In the genomic region with DNA sequence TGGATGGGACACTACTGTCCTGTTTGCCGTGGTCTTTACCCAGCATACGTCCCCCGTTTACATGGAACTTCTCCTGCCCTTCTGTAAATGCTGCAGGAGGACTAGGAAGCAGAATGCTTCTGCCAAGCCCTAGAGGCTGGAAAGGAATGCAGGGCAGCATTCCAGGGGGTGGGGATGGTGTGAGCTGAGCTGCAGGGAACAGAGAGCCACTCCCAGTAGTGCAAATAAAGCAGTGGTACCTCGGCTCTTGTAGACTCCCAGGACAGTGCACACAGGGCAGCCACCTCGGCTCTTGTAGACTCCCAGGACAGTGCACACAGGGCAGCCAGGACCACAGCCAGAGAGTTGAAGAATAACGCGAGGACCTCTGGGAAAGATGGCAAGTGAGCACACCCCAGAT, we compare ENCODE assay signal across 9 cellular contexts. TPM values are rescaled to one million over a fixed set of nuclear protein-coding genes. Genes with fewer than 3 reads are reported as not detected.
DNase-seq lines count a peak whose midpoint lies in the region; ATAC-seq lines count a peak whose summit lies in the region.
"Had no signal": no experiment of that assay in that cellular context is flagged by ENCODE, and none has a peak within 500 bp of the region (broad histone marks: within the 10 kb centered on the region; RNA-seq: fewer than 3 reads in every experiment).

No MANE protein-coding gene starts in this region.

- no peaks in the 10 kb centered on the region for H3K9me3 Mint-ChIP-seq in T-helper 2 cell treated with Interferon-gamma antibody and Interleukin-4, amounts not matched to agents 5 μg/mL and 100 μg/mL, for 36 hours
- H3K9me3 Mint-ChIP-seq in activated CD4-positive, alpha-beta T cell treated with anti-CD3 and anti-CD28 coated beads for 36 hours (ENCODE audit: low read depth) = no peaks in the 10 kb centered on the region
- H3K9me3 Mint-ChIP-seq in CD8-positive, alpha-beta memory T cell = no peaks in the 10 kb centered on the region

- peaks cover 22% of the 10 kb centered on the region for H3K4me1 ChIP-seq in ectodermal cell (ENCODE audit: control insufficient read depth, insufficient read depth, low read length)
- no peaks in the 10 kb centered on the region for H3K4me1 ChIP-seq in CD8-positive, alpha-beta memory T cell (ENCODE audit: insufficient read depth, low read length)

- H3K9me3 ChIP-seq in ectodermal cell (ENCODE audit: control insufficient read depth, low read length) = no peaks in the 10 kb centered on the region
- H3K9me3 ChIP-seq in CD8-positive, alpha-beta memory T cell (ENCODE audit: low read length) = no peaks in the 10 kb centered on the region

- H3K4me3 ChIP-seq in ectodermal cell (ENCODE audit: insufficient read depth, low read depth, low read length) = no peak overlapping the region
- H3K4me3 ChIP-seq in CD8-positive, alpha-beta memory T cell (ENCODE audit: low read length) = no peak overlapping the region

- H3K36me3 ChIP-seq in ectodermal cell (ENCODE audit: control insufficient read depth, insufficient read depth, low read length) = no peaks in the 10 kb centered on the region
- H3K36me3 ChIP-seq in CD8-positive, alpha-beta memory T cell (ENCODE audit: insufficient read depth, low read length) = no peaks in the 10 kb centered on the region

- POLR2A ChIA-PET in activated CD4-positive, alpha-beta T cell treated with anti-CD3 and anti-CD28 coated beads for 36 hours (lab: Charles Lee) = no interaction called here
- POLR2A ChIA-PET in CD8-positive, alpha-beta memory T cell (lab: Charles Lee) = no interaction called here

- peaks cover 38% of the 10 kb centered on the region for H3K27me3 Mint-ChIP-seq in T-helper 2 cell treated with Interferon-gamma antibody and Interleukin-4, amounts not matched to agents 5 μg/mL and 100 μg/mL, for 36 hours (ENCODE audit: low read depth)
- peaks cover 26% of the 10 kb centered on the region for H3K27me3 Mint-ChIP-seq in activated CD4-positive, alpha-beta T cell treated with anti-CD3 and anti-CD28 coated beads for 36 hours
- peaks cover 21 to 58% of the 10 kb centered on the region in 2 donors for H3K27me3 Mint-ChIP-seq in CD8-positive, alpha-beta memory T cell

- H3K27me3 ChIP-seq in ectodermal cell (ENCODE audit: control insufficient read depth, insufficient read depth, low read length, poor library complexity, severe bottlenecking) = no peaks in the 10 kb centered on the region
- peaks cover 10% of the 10 kb centered on the region for H3K27me3 ChIP-seq in CD8-positive, alpha-beta memory T cell (ENCODE audit: insufficient read depth, low read length, poor library complexity, severe bottlenecking)

- no peak overlapping the region for H3K4me3 Mint-ChIP-seq in T-helper 2 cell treated with Interferon-gamma antibody and Interleukin-4, amounts not matched to agents 5 μg/mL and 100 μg/mL, for 36 hours
- H3K4me3 Mint-ChIP-seq in activated CD4-positive, alpha-beta T cell treated with anti-CD3 and anti-CD28 coated beads for 36 hours = no peak overlapping the region
- no peak overlapping the region for H3K4me3 Mint-ChIP-seq in CD8-positive, alpha-beta memory T cell
- H3K4me3 Mint-ChIP-seq: B cell had no signal

- 17 to 20% methylated on average over 7 of the region's 7 CpGs for WGBS in ectodermal cell, 2 experiments

- H3K27ac Mint-ChIP-seq in T-helper 2 cell treated with Interferon-gamma antibody and Interleukin-4, amounts not matched to agents 5 μg/mL and 100 μg/mL, for 36 hours = no peak overlapping the region
- H3K27ac Mint-ChIP-seq in activated CD4-positive, alpha-beta T cell treated with anti-CD3 and anti-CD28 coated beads for 36 hours = no peak overlapping the region
- H3K27ac Mint-ChIP-seq in CD8-positive, alpha-beta memory T cell = no peak overlapping the region
- H3K27ac Mint-ChIP-seq: B cell had no signal

- H3K36me3 Mint-ChIP-seq in T-helper 2 cell treated with Interferon-gamma antibody and Interleukin-4, amounts not matched to agents 5 μg/mL and 100 μg/mL, for 36 hours (ENCODE audit: low read depth) = no peaks in the 10 kb centered on the region
- H3K36me3 Mint-ChIP-seq in activated CD4-positive, alpha-beta T cell treated with anti-CD3 and anti-CD28 coated beads for 36 hours (ENCODE audit: low read depth) = no peaks in the 10 kb centered on the region
- H3K36me3 Mint-ChIP-seq in CD8-positive, alpha-beta memory T cell = no peaks in the 10 kb centered on the region

- ATAC-seq in left lobe of liver (peak; percentile 93), HG02840 (IDR thresholded peaks at IDR 0.05; ENCODE audit: low FRiP score, unreplicated experiment) (no peak)
- ATAC-seq in activated CD4-positive, alpha-beta T cell treated with anti-CD3 and anti-CD28 coated beads for 36 hours = no peak

- H3K4me1 Mint-ChIP-seq in T-helper 2 cell treated with Interferon-gamma antibody and Interleukin-4, amounts not matched to agents 5 μg/mL and 100 μg/mL, for 36 hours (ENCODE audit: low read depth) = no peaks in the 10 kb centered on the region
- no peaks in the 10 kb centered on the region for H3K4me1 Mint-ChIP-seq in activated CD4-positive, alpha-beta T cell treated with anti-CD3 and anti-CD28 coated beads for 36 hours
- no peaks in the 10 kb centered on the region for H3K4me1 Mint-ChIP-seq in CD8-positive, alpha-beta memory T cell
- H3K4me1 Mint-ChIP-seq: B cell had no signal

- intact Hi-C loops in activated CD4-positive, alpha-beta T cell treated with anti-CD3 and anti-CD28 coated beads for 36 hours (cut with DNase I, micrococcal nuclease) = no loop called here

- DNase-seq in activated effector memory CD4-positive, alpha-beta T cell treated with anti-CD3 and anti-CD28 coated beads, Interleukin-2, amount 50 U/mL, for 16 hours = peak; percentile 25
- no peak for DNase-seq in activated effector memory CD4-positive, alpha-beta T cell treated with Interleukin-2 at 50 U/mL for 16 hours
- peak; percentile 65 for DNase-seq in left lobe of liver (ENCODE audit: low spot score)
- DNase-seq in T-helper 2 cell treated with Interferon-gamma antibody and Interleukin-4, amounts not matched to agents 5 μg/mL and 100 μg/mL, for 36 hours (ENCODE audit: low spot score) = no peak
- no peak for DNase-seq in activated CD4-positive, alpha-beta T cell treated with anti-CD3 and anti-CD28 coated beads for 36 hours
- no peak for DNase-seq in CD8-positive, alpha-beta memory T cell

- H3K27ac ChIP-seq in ectodermal cell (ENCODE audit: insufficient read depth, low read depth, low read length, poor library complexity, severe bottlenecking) = peak overlapping the region; percentile 70
- H3K27ac ChIP-seq in CD8-positive, alpha-beta memory T cell (ENCODE audit: low read depth, low read length) = no peak overlapping the region

- CTCF ChIA-PET in activated CD4-positive, alpha-beta T cell treated with anti-CD3 and anti-CD28 coated beads for 36 hours (lab: Charles Lee) = no interaction called here
- CTCF ChIA-PET in CD8-positive, alpha-beta memory T cell (lab: Charles Lee) = no interaction called here

RNA-seq across cellular contexts. Expression of gene PTPRU, which starts 35.4 kb away (rescaled TPM):
- polyA plus RNA-seq in ectodermal cell (2013, experiment 1 of 4) = 32.6 TPM
- 37.4 TPM for polyA plus RNA-seq in ectodermal cell (2013, experiment 2 of 4)
- polyA plus RNA-seq in ectodermal cell (2013, experiment 3 of 4) = 34.2 TPM
- 41.5 TPM for polyA plus RNA-seq in ectodermal cell (2013, experiment 4 of 4)
- 19.5 TPM for total RNA-seq in left lobe of liver
- under 1 TPM; 0.37 to 0.89 TPM for total RNA-seq in activated CD4-positive, alpha-beta T cell treated with anti-CD3 and anti-CD28 coated beads for 36 hours
- total RNA-seq in CD8-positive, alpha-beta memory T cell = under 1 TPM; 0.13 to 0.51 TPM
- polyA plus RNA-seq in CD8-positive, alpha-beta memory T cell = 0.62 TPM

RNA-seq across cellular contexts. Expression of gene MECR, which starts 41.0 kb away (rescaled TPM):
- polyA plus RNA-seq in ectodermal cell (2013, experiment 1 of 4) = 29.1 TPM
- polyA plus RNA-seq in ectodermal cell (2013, experiment 2 of 4) = 33.0 TPM
- polyA plus RNA-seq in ectodermal cell (2013, experiment 3 of 4) = 26.3 TPM
- polyA plus RNA-seq in ectodermal cell (2013, experiment 4 of 4) = 33.2 TPM
- total RNA-seq in left lobe of liver = 13.7 TPM
- total RNA-seq in activated CD4-positive, alpha-beta T cell treated with anti-CD3 and anti-CD28 coated beads for 36 hours = 10 to 100 TPM; 41.3 to 43.1 TPM
- total RNA-seq in CD8-positive, alpha-beta memory T cell = 10 to 100 TPM; 33.8 to 41.1 TPM
- 14.5 TPM for polyA plus RNA-seq in CD8-positive, alpha-beta memory T cell

Comparison
In these comparisons a context has a peak if more than half of its experiments do, and no peak if none do; other contexts are left out.
1. DNase-seq: peak in activated effector memory CD4-positive, alpha-beta T cell treated with anti-CD3 and anti-CD28 coated beads, Interleukin-2, amount 50 U/mL, for 16 hours (single experiment) and left lobe of liver (single experiment); none in activated effector memory CD4-positive, alpha-beta T cell treated with Interleukin-2 at 50 U/mL for 16 hours (single experiment), T-helper 2 cell treated with Interferon-gamma antibody and Interleukin-4, amounts not matched to agents 5 μg/mL and 100 μg/mL, for 36 hours (single experiment), activated CD4-positive, alpha-beta T cell treated with anti-CD3 and anti-CD28 coated beads for 36 hours (single experiment) and CD8-positive, alpha-beta memory T cell (0 of 5).
2. RNA of gene PTPRU, which starts 35.4 kb away (total RNA-seq): 19.5 TPM in left lobe of liver (single experiment); 0.37 to 0.89 TPM in activated CD4-positive, alpha-beta T cell treated with anti-CD3 and anti-CD28 coated beads for 36 hours and 0.13 to 0.51 TPM in CD8-positive, alpha-beta memory T cell; every median in the first group is over 10 times any median in the second.